ENCODE assay signal across 1 cellular context in genomic region chr5:82861705-82862104, GRCh38.
TF ChIP-seq lines count a peak whose summit lies in the region.

No MANE protein-coding gene starts in this region.

TF ChIP-seq in liver, 16 proteins besides CTCF, POLR2A, EP300 and RAD21 (continued from another document):
- no peak for TF ChIP-seq EGR1 (IDR thresholded peaks at IDR 0.05; ENCODE audit: low read depth in 2 of 2)
- peak; percentile 15 for TF ChIP-seq YY1 (IDR thresholded peaks at IDR 0.05)
- no peak for TF ChIP-seq GABPA (IDR thresholded peaks at IDR 0.05 in 1 of 2, conservative IDR thresholded peaks at IDR 0.05 in 1 of 2)
- TF ChIP-seq HNF4A (conservative IDR thresholded peaks at IDR 0.05), result peak in 1 of 2 donors; percentile 16
- TF ChIP-seq HNF4G (IDR thresholded peaks at IDR 0.05), result no peak
- peak; percentile 11 to 47 for TF ChIP-seq RXRA (IDR thresholded peaks at IDR 0.05)
- no peak for TF ChIP-seq NR2F2 (IDR thresholded peaks at IDR 0.05)
- TF ChIP-seq FOXA2 (IDR thresholded peaks at IDR 0.05), result no peak
- TF ChIP-seq JUND (IDR thresholded peaks at IDR 0.05), result peak in 1 of 2 donors; percentile 25
- no peak for TF ChIP-seq TAF1 (conservative IDR thresholded peaks at IDR 0.05)
- no peak for TF ChIP-seq MAX (IDR thresholded peaks at IDR 0.05)
- no peak for TF ChIP-seq REST (IDR thresholded peaks at IDR 0.05)
